8 cellular contexts compared by ENCODE assay signal in the genomic region with DNA sequence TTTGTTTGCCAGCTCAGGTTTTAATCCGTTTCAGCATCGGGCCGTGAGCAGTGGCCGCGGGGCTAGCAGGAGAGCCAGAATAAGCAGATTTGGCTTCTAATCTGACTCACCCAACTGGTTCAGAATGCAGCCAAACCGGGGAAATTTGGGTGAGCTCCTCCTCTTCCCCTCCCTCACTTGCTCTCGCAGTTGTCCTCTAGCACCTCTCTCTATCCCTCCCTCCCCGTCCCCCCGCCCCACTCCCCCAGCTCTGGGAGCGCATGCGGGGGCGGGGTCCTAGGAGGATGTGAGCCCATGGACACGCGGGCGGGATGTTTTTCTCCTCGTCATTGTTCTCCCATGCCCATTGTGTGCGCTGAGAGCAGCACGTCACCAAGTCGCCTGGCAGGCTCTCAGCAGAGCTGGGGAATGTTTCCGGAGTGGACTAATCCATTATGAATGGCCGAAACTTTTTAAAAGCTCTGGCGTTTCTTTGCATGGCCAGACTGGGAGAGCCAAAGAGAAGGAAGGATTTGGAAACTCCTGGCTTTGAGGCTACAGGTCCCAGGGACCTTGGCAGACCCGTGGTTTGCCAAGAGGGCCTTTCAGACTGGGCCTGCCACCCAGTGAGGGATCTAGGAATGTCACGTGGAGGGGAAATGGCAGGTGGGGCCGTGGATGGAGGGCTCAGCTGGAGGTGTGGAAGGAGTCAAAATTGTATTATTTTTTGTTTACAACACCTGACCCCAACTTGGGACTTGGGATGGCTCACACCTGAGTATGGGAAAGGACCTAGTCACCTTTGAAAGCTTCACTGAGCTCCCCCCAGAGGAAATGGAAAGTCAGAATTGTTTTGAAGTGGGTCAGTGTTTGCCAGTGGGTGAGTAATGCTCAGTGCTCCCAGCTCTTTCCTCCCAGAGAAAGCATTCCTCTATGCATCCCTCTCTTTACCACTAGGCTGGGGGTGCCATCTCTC. TPM values are rescaled to one million over a fixed set of nuclear protein-coding genes. Genes with fewer than 3 reads are reported as not detected.
DNase-seq lines count a peak whose midpoint lies in the region; ATAC-seq and TF ChIP-seq lines count a peak whose summit lies in the region.

No MANE protein-coding gene starts in this region.

- H3K4me1 ChIP-seq in body of pancreas (no peaks in the 10 kb centered on the region), iPS DF 6.9 (ENCODE audit: control insufficient read depth, insufficient read depth, low read length) (0 out of 2 replicates have a peak, but pooled peaks cover 1% of the 10 kb centered on the region)

- intact Hi-C loops in body of pancreas (cut with DNase I), result no loop called here

- peak in 1 of 3 donors; percentile 11 for TF ChIP-seq POLR2A in body of pancreas (IDR thresholded peaks at IDR 0.05)

- WGBS in body of pancreas, 2 donors, result 4 to 8% methylated on average over 15 to 25 of the region's 25 CpGs
- no CpG with 5 or more reads among the region's 25 CpGs for WGBS in iPS DF 6.9 (ENCODE audit: insufficient coverage, insufficient read length)

- peak overlapping the region in 3 of 4 donors; percentile 52 to 66 (median 57) for H3K27ac ChIP-seq in body of pancreas
- no peak overlapping the region for H3K27ac ChIP-seq in iPS DF 6.9 (ENCODE audit: low read length)

- H3K4me3 ChIP-seq in body of pancreas (no peak overlapping the region), iPS DF 6.9 (ENCODE audit: low read length) (peak overlapping the region; percentile 0; the same call in 1 of the 2 replicates)

- no peaks in the 10 kb centered on the region for H3K36me3 ChIP-seq in body of pancreas (replicated peaks in 1 of 2; ENCODE audit: insufficient read depth in 1 of 2, low read depth in 2 of 2)
- no peaks in the 10 kb centered on the region for H3K36me3 ChIP-seq in iPS DF 6.9 (ENCODE audit: control insufficient read depth, insufficient read depth, low read length)

- no peaks in the 10 kb centered on the region for H3K9me3 ChIP-seq in body of pancreas
- no peaks in the 10 kb centered on the region for H3K9me3 ChIP-seq in iPS DF 6.9 (ENCODE audit: control insufficient read depth, insufficient read depth, low read length)

- DNase-seq in activated T-cell treated with anti-CD3 and anti-CD28 coated beads for 48 hours (ENCODE audit: low read depth) (peak; percentile 29), NCI-H460 (ENCODE audit: extremely low read depth, low read depth) (peak; percentile 16), body of pancreas (peak; percentile 54 to 70 (median 65)), iPS DF 6.9 (ENCODE audit: low read depth, low spot score) (no peak), renal cortical epithelial cell (ENCODE audit: low read depth) (peak; percentile 70), AML-193 (lab: John Stamatoyannopoulos, UW) (no peak)
- DNase-seq in activated T-cell treated with anti-CD3 and anti-CD28 coated beads, Interleukin-2, amount 50 U/mL, for 1 hour, result no peak

- no peak for TF ChIP-seq CTCF in body of pancreas (IDR thresholded peaks at IDR 0.05)

- no peaks in the 10 kb centered on the region for H3K27me3 ChIP-seq in body of pancreas
- H3K27me3 ChIP-seq in iPS DF 6.9 (ENCODE audit: control insufficient read depth, insufficient read depth, low read length), result 0 out of 2 replicates have a peak, but pooled peaks cover 2% of the 10 kb centered on the region

- ATAC-seq in body of pancreas (peak; percentile 84), HG03196 (IDR thresholded peaks at IDR 0.05; ENCODE audit: unreplicated experiment) (no peak)

RNA-seq across cellular contexts. Expression of a gene that starts 39.2 kb away (rescaled TPM):
- 0.06 and 0.27 TPM in 2 replicates for total RNA-seq in NCI-H460 (2014; rRNA removed; shearing (Covaris generic))
- polyA plus RNA-seq in NCI-H460 (2014; cell fraction: nucleus; rRNA removed), result 0.56 and 0.84 TPM in 2 replicates
- 10 to 100 TPM; 28.0 to 28.7 TPM for total RNA-seq in body of pancreas
- 14.6 and 21.1 TPM in 2 replicates for total RNA-seq in renal cortical epithelial cell

Comparison
In these comparisons a context has a peak if more than half of its experiments do, and no peak if none do; other contexts are left out.
1. DNase-seq: peak in activated T-cell treated with anti-CD3 and anti-CD28 coated beads for 48 hours (single experiment), NCI-H460 (single experiment), body of pancreas (4 of 4) and renal cortical epithelial cell (single experiment); none in activated T-cell treated with anti-CD3 and anti-CD28 coated beads, Interleukin-2, amount 50 U/mL, for 1 hour (single experiment), iPS DF 6.9 (single experiment) and AML-193 (0 of 2).
2. RNA of a gene that starts 39.2 kb away (total RNA-seq): 28.0 to 28.7 TPM in body of pancreas and 14.6 to 21.1 TPM in renal cortical epithelial cell; 0.06 to 0.27 TPM in NCI-H460; every median in the first group is over 10 times any median in the second.